In genomic region chr1:81850495-81850894, GRCh38 we compare ENCODE assay signal across 25 cellular contexts. TPM values are rescaled to one million over a fixed set of nuclear protein-coding genes. Genes with fewer than 3 reads are reported as not detected.
DNase-seq lines count a peak whose midpoint lies in the region; ATAC-seq and TF ChIP-seq lines count a peak whose summit lies in the region.
"Had no signal": no experiment of that assay in that cellular context is flagged by ENCODE, and none has a peak within 500 bp of the region (broad histone marks: within the 10 kb centered on the region; RNA-seq: fewer than 3 reads in every experiment).

No MANE protein-coding gene starts in this region.

- H3K27me3 ChIP-seq in HUES64 (ENCODE audit: insufficient read depth, low read length) (no peaks in the 10 kb centered on the region), endodermal cell (ENCODE audit: control insufficient read depth, insufficient read depth, low read length, poor library complexity, severe bottlenecking) (no peaks in the 10 kb centered on the region)
- H3K27me3 ChIP-seq: BE2C; BLaER1 treated with 17β-estradiol and CSF1 and Interleukin-3, amounts not matched to agents 10 nM and 100 nM had no signal

- H3K4me3 Mint-ChIP-seq in endodermal cell (no peak overlapping the region), nephron progenitor cell (no peak overlapping the region)
- H3K4me3 Mint-ChIP-seq: CD14-positive monocyte; CD4-positive, alpha-beta T cell; CD8-positive, alpha-beta memory T cell; GM23338; H9; HFFc6 had no signal

- H3K27ac ChIP-seq in HEK293 (ENCODE audit: extremely low read depth, low read depth, low read length) (no peak overlapping the region), HUES64 (ENCODE audit: low read depth, low read length) (peak overlapping the region; percentile 29; the same call in 1 of the 2 replicates), endodermal cell (ENCODE audit: low read depth, low read length) (no peak overlapping the region)
- H3K27ac ChIP-seq: A549; BLaER1 treated with 17β-estradiol and CSF1 and Interleukin-3, amounts not matched to agents 10 nM and 100 nM had no signal

- CTCF ChIA-PET in HEK293 (lab: Yijun Ruan, JAX): interaction anchor here (0.6 kb wide), 1 partner anchor 74 kb away, joined by 3 read pairs; no protein-coding TSS in a partner anchor

- H3K27me3 Mint-ChIP-seq in endodermal cell (ENCODE audit: insufficient read depth): no peaks in the 10 kb centered on the region
- no peaks in the 10 kb centered on the region for H3K27me3 Mint-ChIP-seq in nephron progenitor cell (ENCODE audit: low read depth, poor library complexity)
- H3K27me3 Mint-ChIP-seq: CD4-positive, alpha-beta T cell; CD8-positive, alpha-beta memory T cell had no signal

- POLR2A ChIA-PET in HEK293 (lab: Yijun Ruan, JAX): no interaction called here

- no peaks in the 10 kb centered on the region for H3K9me3 Mint-ChIP-seq in endodermal cell
- peaks cover 4% of the 10 kb centered on the region for H3K9me3 Mint-ChIP-seq in nephron progenitor cell
- no peaks in the 10 kb centered on the region for H3K9me3 Mint-ChIP-seq in activated naive CD4-positive, alpha-beta T cell treated with anti-CD3 and anti-CD28 coated beads, Interleukin-2, amount 50 U/mL, for 72 hours
- H3K9me3 Mint-ChIP-seq: CD14-positive monocyte; CD4-positive, alpha-beta T cell; GM23338; H9; HFFc6 had no signal

- TF ChIP-seq CTCF in HEK293 (tag by site-specific recombination; IDR thresholded peaks at IDR 0.05) (no peak), endodermal cell (conservative IDR thresholded peaks at IDR 0.05) (no peak), nephron progenitor cell (IDR thresholded peaks at IDR 0.05) (no peak)

- H3K27ac Mint-ChIP-seq in endodermal cell: no peak overlapping the region
- H3K27ac Mint-ChIP-seq in nephron progenitor cell: peak overlapping the region; percentile 6
- H3K27ac Mint-ChIP-seq in activated naive CD4-positive, alpha-beta T cell treated with anti-CD3 and anti-CD28 coated beads, Interleukin-2, amount 50 U/mL, for 72 hours: no peak overlapping the region
- H3K27ac Mint-ChIP-seq: CD14-positive monocyte; CD4-positive, alpha-beta T cell; CD8-positive, alpha-beta memory T cell; HFFc6 had no signal

- H3K4me1 ChIP-seq in HEK293 (ENCODE audit: control insufficient read depth, insufficient read depth, low read length) (peaks cover 26% of the 10 kb centered on the region), HUES64 (ENCODE audit: insufficient read depth, low read length) (peaks cover 68% of the 10 kb centered on the region), endodermal cell (ENCODE audit: control insufficient read depth, insufficient read depth, low read length) (peaks cover 38% of the 10 kb centered on the region)
- H3K4me1 ChIP-seq: A549; BE2C; BLaER1 treated with 17β-estradiol and CSF1 and Interleukin-3, amounts not matched to agents 10 nM and 100 nM had no signal

- no peak overlapping the region for H3K4me3 ChIP-seq in HEK293 (ENCODE audit: low read depth, low read length)
- H3K4me3 ChIP-seq in HUES64 (ENCODE audit: low read length): no peak overlapping the region
- peak overlapping the region; percentile 43 for H3K4me3 ChIP-seq in endodermal cell (ENCODE audit: low read length)
- H3K4me3 ChIP-seq: A549; BLaER1 treated with 17β-estradiol and CSF1 and Interleukin-3, amounts not matched to agents 10 nM and 100 nM; GM12878; GM23338 had no signal

- H3K9me3 ChIP-seq in HEK293 (ENCODE audit: control insufficient read depth, insufficient read depth, low read depth, low read length): no peaks in the 10 kb centered on the region
- H3K9me3 ChIP-seq in HUES64 (ENCODE audit: insufficient read depth, low read depth, low read length): no peaks in the 10 kb centered on the region
- no peaks in the 10 kb centered on the region for H3K9me3 ChIP-seq in endodermal cell (ENCODE audit: control insufficient read depth, low read length)
- H3K9me3 ChIP-seq: A549; BE2C; BLaER1 treated with 17β-estradiol and CSF1 and Interleukin-3, amounts not matched to agents 10 nM and 100 nM had no signal

- H3K4me1 Mint-ChIP-seq in endodermal cell (peaks cover 70% of the 10 kb centered on the region), nephron progenitor cell (peaks cover 37% of the 10 kb centered on the region)
- H3K4me1 Mint-ChIP-seq: CD14-positive monocyte; CD8-positive, alpha-beta memory T cell had no signal

- DNase-seq in endodermal cell (no peak), nephron progenitor cell (no peak), NCI-H2171 (lab: John Stamatoyannopoulos, UW) (no peak)
- DNase-seq in activated naive CD4-positive, alpha-beta T cell treated with anti-CD3 and anti-CD28 coated beads, Interleukin-2, amount 50 U/mL, for 72 hours (ENCODE audit: low spot score in 2 of 2): no peak
- DNase-seq: 8988T; ACHN; AML-193; BE2C; CD4-positive, alpha-beta T cell; CD8-positive, alpha-beta memory T cell; DMS 273 treated with DMSO at 0.1 percent for 48 hours; DMS79; EL; GDM1; H9; HFFc6 had no signal

- ATAC-seq in activated naive CD4-positive, alpha-beta T cell treated with anti-CD3 and anti-CD28 coated beads, Interleukin-2, amount 50 U/mL, for 72 hours: no peak
- no peak for ATAC-seq in HG02623 (IDR thresholded peaks at IDR 0.05; ENCODE audit: unreplicated experiment)
- ATAC-seq: A549, GM23338, HCT116 had no signal

- H3K9ac ChIP-seq in HUES64 (ENCODE audit: low read depth, low read length) (no peak overlapping the region), endodermal cell (ENCODE audit: extremely low read depth, low read length, poor library complexity, severe bottlenecking) (no peak overlapping the region)
- H3K9ac ChIP-seq: BLaER1 treated with 17β-estradiol and CSF1 and Interleukin-3, amounts not matched to agents 10 nM and 100 nM had no signal

- H3K36me3 ChIP-seq in HEK293 (ENCODE audit: control insufficient read depth in 2 of 2, insufficient read depth in 1 of 2, low read length in 2 of 2) (no peaks in the 10 kb centered on the region), HUES64 (ENCODE audit: insufficient read depth, low read length) (peaks cover 32% of the 10 kb centered on the region), endodermal cell (ENCODE audit: control insufficient read depth, insufficient read depth, low read length) (no peaks in the 10 kb centered on the region)
- H3K36me3 ChIP-seq: BE2C; BLaER1 treated with 17β-estradiol and CSF1 and Interleukin-3, amounts not matched to agents 10 nM and 100 nM had no signal

- peaks cover 7% of the 10 kb centered on the region for H3K36me3 Mint-ChIP-seq in endodermal cell (ENCODE audit: low read depth)
- peaks cover 22% of the 10 kb centered on the region for H3K36me3 Mint-ChIP-seq in nephron progenitor cell (ENCODE audit: low read depth)
- no peaks in the 10 kb centered on the region for H3K36me3 Mint-ChIP-seq in activated naive CD4-positive, alpha-beta T cell treated with anti-CD3 and anti-CD28 coated beads, Interleukin-2, amount 50 U/mL, for 72 hours
- H3K36me3 Mint-ChIP-seq: CD14-positive monocyte; CD8-positive, alpha-beta memory T cell had no signal

TF ChIP-seq in HEK293, 187 proteins besides CTCF, POLR2A, EP300 and RAD21:
- TF ChIP-seq PRDM6 (tag by site-specific recombination; IDR thresholded peaks at IDR 0.05): peak; percentile 64; the same call in 1 of the 2 replicates
- no peak for TF ChIP-seq PRDM1 (tag by site-specific recombination; IDR thresholded peaks at IDR 0.05)
- TF ChIP-seq ZNF792 (tag by site-specific recombination; IDR thresholded peaks at IDR 0.05): no peak

RNA-seq across cellular contexts. Expression of gene ADGRL2, which starts 49.8 kb away (rescaled TPM):
- 118 TPM for polyA plus RNA-seq in HUES64 (2013, experiment 1 of 2)
- 126 TPM for polyA plus RNA-seq in HUES64 (2013, experiment 2 of 2)
- total RNA-seq in endodermal cell: 10 to 100 TPM; 61.6 to 76.4 TPM
- polyA plus RNA-seq in endodermal cell (2013, experiment 1 of 2): 173 TPM
- polyA plus RNA-seq in endodermal cell (2013, experiment 2 of 2): 161 TPM
- total RNA-seq in activated naive CD4-positive, alpha-beta T cell treated with anti-CD3 and anti-CD28 coated beads, Interleukin-2, amount 50 U/mL, for 72 hours: not detected
- total RNA-seq: CD4-positive, alpha-beta T cell; CD8-positive, alpha-beta memory T cell had no signal
- polyA plus RNA-seq: CD14-positive monocyte; CD8-positive, alpha-beta memory T cell had no signal

Comparison
In these comparisons a context has a peak if more than half of its experiments do, and no peak if none do; other contexts are left out.
1. RNA of gene ADGRL2, which starts 49.8 kb away (total RNA-seq): 61.6 to 76.4 TPM in endodermal cell; not detected in activated naive CD4-positive, alpha-beta T cell treated with anti-CD3 and anti-CD28 coated beads, Interleukin-2, amount 50 U/mL, for 72 hours; every median in the first group is over 10 times any median in the second.